Comparison of ENCODE assay signal across 20 cellular contexts in genomic region chr6:33868143-33868542, GRCh38.
DNase-seq lines count a peak whose midpoint lies in the region; ATAC-seq lines count a peak whose summit lies in the region.
"Had no signal": no experiment of that assay in that cellular context is flagged by ENCODE, and none has a peak within 500 bp of the region (broad histone marks: within the 10 kb centered on the region; RNA-seq: fewer than 3 reads in every experiment).

No MANE protein-coding gene starts in this region.

- no peaks in the 10 kb centered on the region for H3K36me3 ChIP-seq in mesenchymal stem cell (ENCODE audit: control insufficient read depth in 1 of 2, insufficient read depth in 2 of 2, low read depth in 1 of 2, low read length in 2 of 2)

- peak; percentile 75 for DNase-seq in DMS53 (lab: John Stamatoyannopoulos, UW)
- peak; percentile 47 for DNase-seq in DMS53 treated with DMSO at 0.1 percent for 48 hours (lab: John Stamatoyannopoulos, UW; ENCODE audit: unreplicated experiment)
- peak; percentile 82 for DNase-seq in NCI-H2029 treated with DMSO at 0.1 percent for 48 hours (lab: John Stamatoyannopoulos, UW)
- peak; percentile 19 for DNase-seq in mesenchymal stem cell
- DNase-seq in HuH-7.5 (ENCODE audit: low spot score): no peak
- no peak for DNase-seq in CD1c-positive myeloid dendritic cell (ENCODE audit: extremely low spot score)
- DNase-seq: C1 segment of cervical spinal cord; Caco-2; CD8-positive, alpha-beta T cell; H7; MM.1S; NCI-H1048; NCI-H1694; NCI-H2107; NCI-H748 treated with DMSO at 0.1 percent for 48 hours; RPMI8226; SHP77; T-cell had no signal

- H3K4me1 ChIP-seq in mesenchymal stem cell (ENCODE audit: control insufficient read depth, insufficient read depth, low read depth, low read length): no peaks in the 10 kb centered on the region

- H3K9ac ChIP-seq in mesenchymal stem cell (ENCODE audit: low read length): no peak overlapping the region
- H3K9ac ChIP-seq: KMS-11 had no signal

- H3K4me2 ChIP-seq in mesenchymal stem cell (ENCODE audit: low read length, poor library complexity, severe bottlenecking): no peak overlapping the region
- H3K4me2 ChIP-seq: KMS-11 had no signal

- no peak overlapping the region for H3K23ac ChIP-seq in mesenchymal stem cell (ENCODE audit: low read length in 2 of 2)

- H2AFZ ChIP-seq in mesenchymal stem cell (ENCODE audit: low read depth, low read length): no peak overlapping the region

- H3K79me1 ChIP-seq in mesenchymal stem cell (replicated peaks; ENCODE audit: low read length, poor library complexity, severe bottlenecking): no peaks in the 10 kb centered on the region

- H2BK5ac ChIP-seq in mesenchymal stem cell (ENCODE audit: low read depth, low read length, poor library complexity, severe bottlenecking): no peak overlapping the region

- 81% methylated on average over 3 of the region's 3 CpGs for WGBS in mesenchymal stem cell

- no peak for ATAC-seq in HG02588 (IDR thresholded peaks at IDR 0.05; ENCODE audit: unreplicated experiment)
- ATAC-seq: CD8-positive, alpha-beta T cell; T-cell had no signal

- no peak overlapping the region for H3K4me3 ChIP-seq in mesenchymal stem cell (ENCODE audit: insufficient read depth in 1 of 2, low read depth in 1 of 2, low read length in 2 of 2)

- no peak overlapping the region for H4K91ac ChIP-seq in mesenchymal stem cell (ENCODE audit: low read length)

- no peak overlapping the region for H3K27ac ChIP-seq in mesenchymal stem cell (ENCODE audit: low read length, poor library complexity, severe bottlenecking)
- H3K27ac ChIP-seq: KMS-11 had no signal

- peaks cover 59 to 67% of the 10 kb centered on the region in 2 experiments for H3K27me3 ChIP-seq in mesenchymal stem cell (ENCODE audit: control insufficient read depth in 1 of 2, insufficient read depth in 1 of 2, low read length in 2 of 2)

- no peak overlapping the region for H2BK12ac ChIP-seq in mesenchymal stem cell (ENCODE audit: low read length in 2 of 2)

- no peak overlapping the region for H2BK15ac ChIP-seq in mesenchymal stem cell (ENCODE audit: low read depth, poor library complexity, severe bottlenecking)

- H3K9me3 ChIP-seq in mesenchymal stem cell (ENCODE audit: control insufficient read depth, low read length): no peaks in the 10 kb centered on the region
- H3K9me3 ChIP-seq: Caco-2 had no signal

- H3K14ac ChIP-seq in mesenchymal stem cell (ENCODE audit: low read length in 2 of 2): no peak overlapping the region

- no peak overlapping the region for H4K8ac ChIP-seq in mesenchymal stem cell (ENCODE audit: low read length)

- no peak overlapping the region for H3K18ac ChIP-seq in mesenchymal stem cell (ENCODE audit: low read depth in 1 of 2, low read length in 2 of 2)

- no peak overlapping the region for H3K4ac ChIP-seq in mesenchymal stem cell (ENCODE audit: low read depth in 1 of 2, low read length in 2 of 2)

- H2BK120ac ChIP-seq in mesenchymal stem cell (ENCODE audit: low read depth, low read length): no peak overlapping the region

- H2AK5ac ChIP-seq in mesenchymal stem cell (ENCODE audit: low read length, severe bottlenecking): no peak overlapping the region

Comparison
In these comparisons a context has a peak if more than half of its experiments do, and no peak if none do; other contexts are left out.
1. DNase-seq: peak in DMS53 (single experiment), DMS53 treated with DMSO at 0.1 percent for 48 hours (single experiment), NCI-H2029 treated with DMSO at 0.1 percent for 48 hours (single experiment) and mesenchymal stem cell (single experiment); none in HuH-7.5 (single experiment) and CD1c-positive myeloid dendritic cell (single experiment).